8 cellular contexts compared by ENCODE assay signal in genomic region chr1:179437171-179437570, GRCh38.
"Had no signal": no experiment of that assay in that cellular context is flagged by ENCODE, and none has a peak within 500 bp of the region (broad histone marks: within the 10 kb centered on the region; RNA-seq: fewer than 3 reads in every experiment).

No MANE protein-coding gene starts in this region.

- H3K9me3 ChIP-seq: HAP-1 had no signal

- ATAC-seq: HCT116, K562 had no signal

- H3K4me3 Mint-ChIP-seq: HFFc6 had no signal

- H3K9ac ChIP-seq: GM23248 had no signal

- H2AFZ ChIP-seq: GM23248 had no signal

- H3K27ac Mint-ChIP-seq: HFFc6 had no signal

- H3K9me3 Mint-ChIP-seq: HFFc6 had no signal

- H3K4me1 ChIP-seq: HAP-1 had no signal

- H3K27ac ChIP-seq: GM23248 had no signal

- H3K36me3 ChIP-seq: HAP-1 had no signal

- DNase-seq: GM23248, GOT3, H7, HFFc6, IMR-90 had no signal

- H3K4me3 ChIP-seq: GM23248, HAP-1, K562 had no signal
